In genomic region chr2:105373344-105373781, GRCh38 we compare ENCODE assay signal across 10 cellular contexts. TPM values are rescaled to one million over a fixed set of nuclear protein-coding genes. Genes with fewer than 3 reads are reported as not detected.
A peak's percentile ranks its signal among the peaks of the same experiment; 100 is the strongest.
DNase-seq lines count a peak whose midpoint lies in the region; ATAC-seq, FAIRE-seq and TF ChIP-seq lines count a peak whose summit lies in the region.
"Had no signal": no experiment of that assay in that cellular context is flagged by ENCODE, and none has a peak within 500 bp of the region (broad histone marks: within the 10 kb centered on the region; RNA-seq: fewer than 3 reads in every experiment).

No MANE protein-coding gene starts in this region.

- H3K27ac ChIP-seq in RWPE2 (ENCODE audit: poor library complexity, severe bottlenecking) = peak overlapping the region; percentile 59
- peak overlapping the region; percentile 24 to 93 (median 85) for H3K27ac ChIP-seq in stomach
- H3K27ac ChIP-seq: pancreas had no signal

- no peak for TF ChIP-seq POLR2A in stomach (IDR thresholded peaks at IDR 0.05)

- intact Hi-C loops in stomach (cut with DNase I; ENCODE audit: low total_unique reads) = no loop called here

- FAIRE-seq in GM19239 (lab: Jason Lieb, UNC) = no peak
- FAIRE-seq: pancreas had no signal

- H3K4me1 ChIP-seq in RWPE2 (ENCODE audit: insufficient read depth, poor library complexity, severe bottlenecking) = peaks cover 56% of the 10 kb centered on the region
- peaks cover 47 to 99% (median 78%) of the 10 kb centered on the region in 4 donors for H3K4me1 ChIP-seq in stomach
- H3K4me1 ChIP-seq: pancreas had no signal

- ATAC-seq in GM21717 (IDR thresholded peaks at IDR 0.05; ENCODE audit: unreplicated experiment) (peak; percentile 3), RWPE2 (ENCODE audit: low read depth) (no peak), HG02571 (IDR thresholded peaks at IDR 0.05; ENCODE audit: unreplicated experiment) (no peak)
- ATAC-seq: pancreas had no signal

- no peak for DNase-seq in RWPE2 (ENCODE audit: low spot score)
- DNase-seq in globus pallidus (ENCODE audit: low spot score) = peak; percentile 18
- peak; percentile 70 for DNase-seq in stomach
- DNase-seq in NCI-H2196 (lab: John Stamatoyannopoulos, UW; ENCODE audit: unreplicated experiment) = no peak
- DNase-seq in RKO (ENCODE audit: low spot score) = no peak
- no peak for DNase-seq in GM19239 (ENCODE audit: insufficient read length, low spot score)
- DNase-seq: NCI-H2227 treated with DMSO at 0.1 percent for 48 hours, pancreas had no signal

- peak; percentile 9 for TF ChIP-seq EP300 in stomach (IDR thresholded peaks at IDR 0.05)

- H3K27me3 ChIP-seq in RWPE2 (ENCODE audit: insufficient read depth, poor library complexity, severe bottlenecking) (no peaks in the 10 kb centered on the region), stomach (no peaks in the 10 kb centered on the region)
- H3K27me3 ChIP-seq: pancreas had no signal

- TF ChIP-seq CTCF in RWPE2 (IDR thresholded peaks at IDR 0.05; ENCODE audit: poor library complexity, severe bottlenecking) = no peak
- TF ChIP-seq CTCF in stomach (IDR thresholded peaks at IDR 0.05) = no peak

- no peak overlapping the region for H3K4me3 ChIP-seq in RWPE2 (ENCODE audit: severe bottlenecking)
- no peak overlapping the region for H3K4me3 ChIP-seq in stomach
- H3K4me3 ChIP-seq: pancreas had no signal

- H3K36me3 ChIP-seq in RWPE2 (ENCODE audit: low read depth) = peaks cover 100% of the 10 kb centered on the region
- peaks cover 0 to 60% (median 24%) of the 10 kb centered on the region in 4 donors for H3K36me3 ChIP-seq in stomach
- H3K36me3 ChIP-seq: pancreas had no signal

- H3K9me3 ChIP-seq in RWPE2 (ENCODE audit: severe bottlenecking) (no peaks in the 10 kb centered on the region), stomach (no peaks in the 10 kb centered on the region)
- H3K9me3 ChIP-seq: pancreas had no signal

- 21 to 36% (median 24%) methylated on average over 9 of the region's 9 CpGs for WGBS in stomach, 5 donors

RNA-seq across cellular contexts. Expression of gene FHL2, which starts 25.5 kb away (rescaled TPM):
- 100 to 1,000 TPM in 1 of 5 donors, 10 to 100 TPM in 4; 42.3 to 118 (median 57.1) TPM for total RNA-seq in stomach
- 100 to 1,000 TPM in 1 of 3 donors, 10 to 100 TPM in 2; 45.7 to 240 (median 84.2) TPM for polyA plus RNA-seq in stomach

RNA-seq across cellular contexts. Expression of gene C2orf49, which starts 36.0 kb away (rescaled TPM):
- total RNA-seq in stomach = 10 to 100 TPM; 10.5 to 22.0 (median 11.3) TPM
- 10 to 100 TPM in 1 of 3 donors, 1 to 10 TPM in 2; 6.3 to 11.2 (median 7.0) TPM for polyA plus RNA-seq in stomach

RNA-seq across cellular contexts. Expression of gene TGFBRAP1, which starts 43.8 kb away (rescaled TPM):
- 10 to 100 TPM; 13.4 to 35.7 (median 28.1) TPM for total RNA-seq in stomach
- polyA plus RNA-seq in stomach = 10 to 100 TPM in 1 of 3 donors, 1 to 10 TPM in 2; 4.9 to 11.6 (median 8.3) TPM

Comparison
In these comparisons a context has a peak if more than half of its experiments do, and no peak if none do; other contexts are left out.
1. DNase-seq: peak in globus pallidus (single experiment) and stomach (single experiment); none in RWPE2 (single experiment), NCI-H2196 (single experiment), RKO (single experiment) and GM19239 (single experiment).